In the genomic region with DNA sequence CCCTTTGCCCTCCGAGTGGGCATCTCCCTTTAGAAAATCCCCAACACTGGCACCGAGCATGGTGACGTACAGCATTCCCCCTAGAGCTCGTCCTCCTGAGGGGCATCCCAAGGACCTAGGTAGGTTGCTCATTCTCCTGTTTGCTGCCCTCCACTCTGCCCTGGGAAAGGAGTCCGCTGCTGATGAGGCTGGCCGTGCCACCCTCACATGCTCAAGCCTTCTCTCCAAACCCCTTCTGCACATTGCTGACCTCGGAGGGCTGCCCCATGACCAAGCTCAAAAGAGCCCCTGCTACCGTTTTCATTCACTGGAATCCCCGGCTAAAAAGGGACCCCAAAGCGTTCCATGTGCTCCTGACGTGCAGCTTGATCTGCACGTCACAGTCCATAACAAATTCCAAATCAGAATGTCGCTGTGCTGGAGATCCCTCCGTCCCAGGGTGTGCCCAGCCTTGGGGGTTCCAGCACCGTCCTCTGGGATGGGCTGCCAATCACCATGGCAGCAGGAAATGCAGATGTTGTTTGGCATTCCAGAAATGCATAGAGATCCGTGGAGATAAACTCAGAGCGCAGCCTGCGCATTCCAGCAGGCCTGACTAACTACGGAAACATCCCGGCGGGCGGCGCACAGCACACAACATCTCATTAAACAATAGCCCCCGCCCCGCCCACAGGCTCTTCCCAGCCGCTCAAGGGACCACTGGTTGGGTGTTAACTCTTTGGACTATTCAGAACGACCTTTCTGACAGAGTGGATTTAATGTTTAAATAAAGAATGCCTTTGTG, we compare ENCODE assay signal across 10 cellular contexts. TPM values are rescaled to one million over a fixed set of nuclear protein-coding genes. Genes with fewer than 3 reads are reported as not detected.
DNase-seq lines count a peak whose midpoint lies in the region; ATAC-seq and TF ChIP-seq lines count a peak whose summit lies in the region.
"Had no signal": no experiment of that assay in that cellular context is flagged by ENCODE, and none has a peak within 500 bp of the region (broad histone marks: within the 10 kb centered on the region; RNA-seq: fewer than 3 reads in every experiment).

No MANE protein-coding gene starts in this region.

- peak overlapping the region; percentile 79 for H3K4me3 Mint-ChIP-seq in HFFc6
- H3K4me3 Mint-ChIP-seq: central memory CD8-positive, alpha-beta T cell had no signal

- ATAC-seq in GM19023 (IDR thresholded peaks at IDR 0.05; ENCODE audit: unreplicated experiment), result no peak
- no peak for ATAC-seq in HG03354 (IDR thresholded peaks at IDR 0.05; ENCODE audit: poor library complexity, severe bottlenecking, unreplicated experiment)

- no peak for TF ChIP-seq CTCF in HFFc6 (IDR thresholded peaks at IDR 0.05)

- DNase-seq in HFFc6 (peak; percentile 95), iPS DF 19.7 (ENCODE audit: low read depth, low spot score) (peak; percentile 96), smooth muscle cell of the brain vasculature (ENCODE audit: low read depth, low spot score) (peak; percentile 67), DMS53 treated with DMSO at 0.1 percent for 48 hours (lab: John Stamatoyannopoulos, UW; ENCODE audit: unreplicated experiment) (no peak)
- DNase-seq in activated CD4-positive, CD25-positive, alpha-beta regulatory T cell (lab: John Stamatoyannopoulos, UW), result no peak

- peak overlapping the region; percentile 100 for H3K27ac Mint-ChIP-seq in HFFc6

- H3K9me3 Mint-ChIP-seq in HFFc6, result no peaks in the 10 kb centered on the region; the same call in 1 of the 2 replicates
- H3K9me3 Mint-ChIP-seq: central memory CD8-positive, alpha-beta T cell had no signal

- H3K27ac ChIP-seq in angular gyrus (ENCODE audit: low read depth, low read length), result peak overlapping the region; percentile 22
- H3K27ac ChIP-seq: HL-60 had no signal

- peaks cover 56% of the 10 kb centered on the region for H3K4me1 Mint-ChIP-seq in HFFc6 (ENCODE audit: low read depth)

- peaks cover 2% of the 10 kb centered on the region; the same call in 1 of the 2 replicates for H3K27me3 Mint-ChIP-seq in HFFc6 (ENCODE audit: insufficient read depth)
- H3K27me3 Mint-ChIP-seq: central memory CD8-positive, alpha-beta T cell had no signal

- H3K36me3 Mint-ChIP-seq in HFFc6 (ENCODE audit: low read depth), result peaks cover 17% of the 10 kb centered on the region

RNA-seq across cellular contexts. Expression of a gene that starts 26.3 kb away (rescaled TPM):
- total RNA-seq in HFFc6 (2021; fragmentation: NEBNext Ultra II Directional; extraction: Animal tissue kit (Norgen Biotek cat#: 25700)), result 1 to 10 TPM; 6.6 to 9.6 (median 7.6) TPM

RNA-seq across cellular contexts. Expression of a gene that starts 26.3 kb away (rescaled TPM):
- total RNA-seq in HFFc6 (2021; fragmentation: NEBNext Ultra II Directional; extraction: Animal tissue kit (Norgen Biotek cat#: 25700)), result 10 to 100 TPM; 17.4 to 22.7 (median 19.2) TPM

Comparison
In these comparisons a context has a peak if more than half of its experiments do, and no peak if none do; other contexts are left out.
1. DNase-seq: peak in HFFc6 (single experiment), iPS DF 19.7 (single experiment) and smooth muscle cell of the brain vasculature (single experiment); none in activated CD4-positive, CD25-positive, alpha-beta regulatory T cell (0 of 4) and DMS53 treated with DMSO at 0.1 percent for 48 hours (single experiment).